ENCODE assay signal across 39 cellular contexts in the genomic region with DNA sequence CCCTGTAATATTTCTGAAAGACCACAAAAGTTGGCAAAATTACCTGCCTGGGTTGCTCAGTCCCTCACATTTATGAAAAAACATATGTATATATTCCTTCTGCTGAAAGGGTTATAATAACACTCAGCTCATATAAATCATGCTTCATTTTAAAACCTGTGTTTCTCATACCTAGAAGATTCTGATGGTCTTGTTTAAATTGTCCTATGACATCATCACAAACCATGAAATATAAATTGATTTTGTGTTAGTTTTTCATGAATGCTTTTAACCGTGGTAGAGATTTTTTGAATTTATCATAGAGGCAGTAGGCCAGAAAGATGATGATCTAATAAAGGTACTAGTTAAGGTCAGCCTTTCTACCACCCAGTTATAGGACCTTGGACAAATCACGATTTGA.
"Had no signal": no experiment of that assay in that cellular context is flagged by ENCODE, and none has a peak within 500 bp of the region (broad histone marks: within the 10 kb centered on the region; RNA-seq: fewer than 3 reads in every experiment).

No MANE protein-coding gene starts in this region.

- FAIRE-seq: astrocyte, bronchial epithelial cell, colon had no signal

- H3K36me3 ChIP-seq: adrenal gland, ascending aorta, brain microvascular endothelial cell, breast epithelium, cardiac muscle cell had no signal

- ATAC-seq: activated naive CD4-positive, alpha-beta T cell treated with anti-CD3 and anti-CD28 coated beads, Interleukin-2, amount 50 U/mL, for 72 hours; activated naive CD8-positive, alpha-beta T cell treated with anti-CD3 and anti-CD28 coated beads, Interleukin-2, amount 50 U/mL, for 24 hours; activated T-cell treated with anti-CD3 and anti-CD28 coated beads, Interleukin-2, amount 50 U/mL, for 4 hours; activated T-cell treated with anti-CD3 and anti-CD28 coated beads, Interleukin-2, amount 50 U/mL, for 72 hours; activated T-helper 17 cell treated with anti-CD3 and anti-CD28 coated beads, Interleukin-2, amount 50 U/mL, for 72 hours; body of pancreas had no signal

- DNase-seq: activated effector memory CD4-positive, alpha-beta T cell treated with anti-CD3 and anti-CD28 coated beads, Interleukin-2, amount 50 U/mL, for 16 hours; activated effector memory CD4-positive, alpha-beta T cell treated with Interleukin-2 at 50 U/mL for 16 hours; activated gamma-delta T cell; activated gamma-delta T cell treated with Interleukin-2 at 50 U/mL for 16 hours; activated naive CD4-positive, alpha-beta T cell; activated naive CD4-positive, alpha-beta T cell treated with anti-CD3 and anti-CD28 coated beads for 36 hours; activated naive CD4-positive, alpha-beta T cell treated with anti-CD3 and anti-CD28 coated beads, Interleukin-2, amount 10 ng/mL, durations not matched to agents 7 days and 5 days; activated naive CD4-positive, alpha-beta T cell treated with anti-CD3 and anti-CD28 coated beads, Interleukin-2, amount 50 U/mL, for 16 hours; activated naive CD4-positive, alpha-beta T cell treated with Interleukin-2 at 50 U/mL for 16 hours; activated naive CD8-positive, alpha-beta T cell treated with anti-CD3 and anti-CD28 coated beads for 36 hours; activated naive CD8-positive, alpha-beta T cell treated with anti-CD3 and anti-CD28 coated beads, Interleukin-2, amount 10 ng/mL, durations not matched to agents 7 days and 5 days; activated naive CD8-positive, alpha-beta T cell treated with anti-CD3 and anti-CD28 coated beads, Interleukin-2, amount 50 U/mL, for 24 hours; activated T-cell treated with anti-CD3 and anti-CD28 coated beads, Interleukin-2, amount 50 U/mL, for 4 hours; activated T-cell treated with anti-CD3 and anti-CD28 coated beads, Interleukin-2, amount 50 U/mL, for 48 hours; activated T-cell treated with anti-CD3 and anti-CD28 coated beads, Interleukin-2, amount 50 U/mL, for 72 hours; adrenal gland; amniotic stem cell; amygdala; anterior cingulate cortex; aorta; body of pancreas; brain microvascular endothelial cell; caudate nucleus; central memory CD4-positive, alpha-beta T cell; cerebellar nuclear complex had no signal

- H3K4me3 ChIP-seq: adrenal gland, ascending aorta, body of pancreas, breast epithelium, cardiac muscle cell had no signal

- H3K27ac Mint-ChIP-seq: activated naive CD4-positive, alpha-beta T cell treated with anti-CD3 and anti-CD28 coated beads for 36 hours; activated naive CD4-positive, alpha-beta T cell treated with anti-CD3 and anti-CD28 coated beads, Interleukin-2, amount 50 U/mL, for 24 hours; activated naive CD4-positive, alpha-beta T cell treated with anti-CD3 and anti-CD28 coated beads, Interleukin-2, amount 50 U/mL, for 72 hours; activated naive CD8-positive, alpha-beta T cell; activated naive CD8-positive, alpha-beta T cell treated with anti-CD3 and anti-CD28 coated beads for 36 hours; activated naive CD8-positive, alpha-beta T cell treated with anti-CD3 and anti-CD28 coated beads, Interleukin-2, amount 10 ng/mL, durations not matched to agents 7 days and 5 days; activated naive CD8-positive, alpha-beta T cell treated with anti-CD3 and anti-CD28 coated beads, Interleukin-2, amount 50 U/mL, for 24 hours; activated T-cell treated with anti-CD3 and anti-CD28 coated beads, Interleukin-2, amount 50 U/mL, for 72 hours; activated T-helper 1 cell treated with anti-CD3 and anti-CD28 coated beads, Interleukin-12 subunit alpha, Interleukin-12 subunit beta, Interleukin-2, Interleukin-4 antibody, amounts not matched to agents 30 ng/mL and 10 ng/mL and 1 ng/mL, durations not matched to agents 14 hours and 24 hours and 36 hours; activated T-helper 17 cell treated with anti-CD3 and anti-CD28 coated beads, Interleukin-2, amount 50 U/mL, for 72 hours; activated T-helper 2 cell treated with anti-CD3 and anti-CD28 coated beads, Interferon-gamma antibody, Interleukin-2, Interleukin-4, amounts not matched to agents 10 μg/mL and 5 μg/mL and 100 μg/mL, durations not matched to agents 14 hours and 24 hours and 36 hours; brain had no signal

- H3K27me3 ChIP-seq: adrenal gland, ascending aorta, body of pancreas, brain microvascular endothelial cell, breast epithelium, cardiac muscle cell had no signal

- H3K27me3 Mint-ChIP-seq: activated naive CD4-positive, alpha-beta T cell treated with anti-CD3 and anti-CD28 coated beads, Interleukin-2, amount 10 ng/mL, durations not matched to agents 7 days and 5 days; activated naive CD4-positive, alpha-beta T cell treated with anti-CD3 and anti-CD28 coated beads, Interleukin-2, amount 50 U/mL, for 24 hours; activated naive CD8-positive, alpha-beta T cell; activated naive CD8-positive, alpha-beta T cell treated with anti-CD3 and anti-CD28 coated beads for 36 hours; activated naive CD8-positive, alpha-beta T cell treated with anti-CD3 and anti-CD28 coated beads, Interleukin-2, amount 10 ng/mL, durations not matched to agents 7 days and 5 days; activated naive CD8-positive, alpha-beta T cell treated with anti-CD3 and anti-CD28 coated beads, Interleukin-2, amount 50 U/mL, for 24 hours; activated T-helper 17 cell treated with anti-CD3 and anti-CD28 coated beads, Interleukin-2, amount 50 U/mL, for 72 hours; brain; central memory CD8-positive, alpha-beta T cell had no signal

- H3K4me3 Mint-ChIP-seq: activated naive CD4-positive, alpha-beta T cell treated with anti-CD3 and anti-CD28 coated beads for 36 hours; activated naive CD4-positive, alpha-beta T cell treated with anti-CD3 and anti-CD28 coated beads, Interleukin-2, amount 10 ng/mL, durations not matched to agents 7 days and 5 days; activated naive CD4-positive, alpha-beta T cell treated with anti-CD3 and anti-CD28 coated beads, Interleukin-2, amount 50 U/mL, for 24 hours; activated naive CD8-positive, alpha-beta T cell; activated naive CD8-positive, alpha-beta T cell treated with anti-CD3 and anti-CD28 coated beads for 36 hours; activated naive CD8-positive, alpha-beta T cell treated with anti-CD3 and anti-CD28 coated beads, Interleukin-2, amount 10 ng/mL, durations not matched to agents 7 days and 5 days; activated naive CD8-positive, alpha-beta T cell treated with anti-CD3 and anti-CD28 coated beads, Interleukin-2, amount 50 U/mL, for 24 hours; activated T-cell treated with anti-CD3 and anti-CD28 coated beads, Interleukin-2, amount 50 U/mL, for 4 hours; activated T-cell treated with anti-CD3 and anti-CD28 coated beads, Interleukin-2, amount 50 U/mL, for 72 hours; activated T-helper 1 cell treated with anti-CD3 and anti-CD28 coated beads, Interleukin-12 subunit alpha, Interleukin-12 subunit beta, Interleukin-2, Interleukin-4 antibody, amounts not matched to agents 30 ng/mL and 10 ng/mL and 1 ng/mL, durations not matched to agents 14 hours and 24 hours and 36 hours; activated T-helper 17 cell treated with anti-CD3 and anti-CD28 coated beads, Interleukin-2, amount 50 U/mL, for 72 hours; brain; central memory CD8-positive, alpha-beta T cell had no signal

- H3K9me3 Mint-ChIP-seq: activated naive CD4-positive, alpha-beta T cell treated with anti-CD3 and anti-CD28 coated beads, Interleukin-2, amount 10 ng/mL, durations not matched to agents 7 days and 5 days; activated naive CD8-positive, alpha-beta T cell treated with anti-CD3 and anti-CD28 coated beads, Interleukin-2, amount 10 ng/mL, durations not matched to agents 7 days and 5 days; activated T-cell treated with anti-CD3 and anti-CD28 coated beads, Interleukin-2, amount 50 U/mL, for 4 hours; activated T-helper 1 cell treated with anti-CD3 and anti-CD28 coated beads, Interleukin-12 subunit alpha, Interleukin-12 subunit beta, Interleukin-2, Interleukin-4 antibody, amounts not matched to agents 30 ng/mL and 10 ng/mL and 1 ng/mL, durations not matched to agents 14 hours and 24 hours and 36 hours; activated T-helper 2 cell treated with anti-CD3 and anti-CD28 coated beads, Interferon-gamma antibody, Interleukin-2, Interleukin-4, amounts not matched to agents 10 μg/mL and 5 μg/mL and 100 μg/mL, durations not matched to agents 14 hours and 24 hours and 36 hours; central memory CD8-positive, alpha-beta T cell had no signal

- H3K9me3 ChIP-seq: adrenal gland, ascending aorta, body of pancreas, breast epithelium had no signal

- H3K4me1 Mint-ChIP-seq: activated naive CD4-positive, alpha-beta T cell treated with anti-CD3 and anti-CD28 coated beads, Interleukin-2, amount 10 ng/mL, durations not matched to agents 7 days and 5 days; activated naive CD8-positive, alpha-beta T cell treated with anti-CD3 and anti-CD28 coated beads, Interleukin-2, amount 10 ng/mL, durations not matched to agents 7 days and 5 days; activated naive CD8-positive, alpha-beta T cell treated with anti-CD3 and anti-CD28 coated beads, Interleukin-2, amount 50 U/mL, for 24 hours; brain had no signal

- H3K4me1 ChIP-seq: adrenal gland, ascending aorta, body of pancreas, breast epithelium had no signal

- H3K27ac ChIP-seq: adrenal gland, ascending aorta, body of pancreas, brain microvascular endothelial cell, breast epithelium, cardiac muscle cell had no signal
